In the genomic region with DNA sequence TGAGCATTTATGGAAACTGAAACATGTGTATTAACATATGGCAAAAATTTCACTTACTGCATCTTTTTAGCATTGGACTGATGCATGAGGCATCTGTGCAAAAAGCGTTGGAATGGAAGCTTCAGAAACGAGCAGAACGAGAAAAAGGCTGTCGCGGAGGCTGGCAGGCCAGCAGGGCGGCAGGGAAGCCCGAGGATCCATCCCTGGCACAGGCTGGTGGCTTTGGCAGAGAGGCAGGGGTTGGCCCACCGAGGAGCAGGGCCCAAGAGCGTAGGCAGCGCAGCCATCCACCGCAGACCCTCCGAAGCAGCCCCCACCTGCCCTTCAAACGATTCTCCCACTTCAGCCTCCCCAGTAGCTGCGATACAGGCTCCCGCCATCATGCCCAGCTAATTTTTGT, we compare ENCODE assay signal across 18 cellular contexts.
"Had no signal": no experiment of that assay in that cellular context is flagged by ENCODE, and none has a peak within 500 bp of the region (broad histone marks: within the 10 kb centered on the region; RNA-seq: fewer than 3 reads in every experiment).

No MANE protein-coding gene starts in this region.

- H3K27ac Mint-ChIP-seq: immature natural killer cell, mesothelial cell of epicardium had no signal

- DNase-seq: dermis blood vessel endothelial cell; effector CD4-positive, alpha-beta T cell; effector memory CD4-positive, alpha-beta T cell; foreskin keratinocyte; head of caudate nucleus; heart right ventricle; hippocampal formation; immature natural killer cell; left cardiac atrium; left lung; left ventricle myocardium superior; lower lobe of right lung; mesenchymal stem cell had no signal

- H3K4me3 Mint-ChIP-seq: immature natural killer cell, mesothelial cell of epicardium had no signal

- ATAC-seq: foreskin keratinocyte, gastroesophageal sphincter, heart right ventricle, left cardiac atrium, left lung, left ventricle myocardium superior, lower lobe of right lung had no signal

- H3K27me3 ChIP-seq: left lung had no signal

- H3K9me3 Mint-ChIP-seq: immature natural killer cell, mesothelial cell of epicardium had no signal

- H3K27ac ChIP-seq: coronary artery, dorsolateral prefrontal cortex, esophagus muscularis mucosa, foreskin keratinocyte, gastroesophageal sphincter, heart right ventricle, left lung, lower lobe of right lung had no signal

- H3K4me1 Mint-ChIP-seq: immature natural killer cell had no signal

- H3K36me3 Mint-ChIP-seq: immature natural killer cell, mesothelial cell of epicardium had no signal

- H3K36me3 ChIP-seq: esophagus muscularis mucosa, gastroesophageal sphincter, heart right ventricle, left lung, lower lobe of right lung had no signal

- H3K9me3 ChIP-seq: esophagus muscularis mucosa, gastroesophageal sphincter, heart right ventricle, left lung, lower lobe of right lung had no signal

- H3K4me1 ChIP-seq: esophagus muscularis mucosa, foreskin keratinocyte, gastroesophageal sphincter, left lung, lower lobe of right lung had no signal

- H3K4me3 ChIP-seq: coronary artery, esophagus muscularis mucosa, gastroesophageal sphincter, heart right ventricle, left lung, lower lobe of right lung had no signal
